Comparison of ENCODE assay signal across 25 cellular contexts in the genomic region with DNA sequence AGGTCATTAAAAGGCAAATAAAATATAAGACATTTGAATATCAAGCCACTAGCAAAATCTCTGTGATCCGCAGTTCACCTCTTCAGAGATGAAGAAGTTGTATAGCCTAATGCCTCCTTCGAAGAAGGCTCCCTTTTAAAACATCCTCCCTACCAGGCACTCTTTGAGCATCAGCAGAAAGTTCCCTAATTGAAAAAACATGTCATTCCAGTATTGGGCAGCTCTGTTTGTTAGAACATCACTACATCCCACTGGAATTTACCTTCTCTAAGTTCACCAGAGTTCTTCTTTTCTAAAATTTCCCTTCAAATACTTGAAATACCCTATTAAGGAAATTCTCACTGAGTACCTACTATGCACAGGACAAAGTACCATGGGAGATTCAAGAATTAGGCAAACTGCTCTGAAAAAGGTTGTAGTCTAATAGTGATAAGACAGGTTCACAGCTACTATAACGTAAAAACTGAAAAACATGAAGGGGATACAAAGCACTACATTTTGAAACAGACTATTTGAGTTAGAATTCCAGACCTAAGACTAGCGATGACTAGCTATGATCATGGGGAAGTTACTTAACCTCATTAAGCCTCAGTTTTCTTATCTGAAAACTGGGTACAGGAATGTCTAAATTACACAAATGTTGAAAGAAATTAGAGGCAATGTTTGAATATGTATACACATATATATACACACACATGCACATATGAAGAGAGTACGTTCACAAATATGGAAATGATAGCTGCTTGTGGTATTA.
"Had no signal": no experiment of that assay in that cellular context is flagged by ENCODE, and none has a peak within 500 bp of the region (broad histone marks: within the 10 kb centered on the region; RNA-seq: fewer than 3 reads in every experiment).

No MANE protein-coding gene starts in this region.

- H3K9me3 ChIP-seq: colonic mucosa, heart left ventricle, neutrophil, ovary, prostate gland, uterus had no signal

- H3K27me3 Mint-ChIP-seq: activated B cell treated with CpG ODN at 0.5 μM for 24 hours; activated CD4-positive, alpha-beta memory T cell treated with anti-CD3 and anti-CD28 coated beads for 36 hours; effector memory CD8-positive, alpha-beta T cell had no signal

- H3K4me1 Mint-ChIP-seq: nephron had no signal

- H3K36me3 Mint-ChIP-seq: activated CD4-positive, alpha-beta memory T cell treated with anti-CD3 and anti-CD28 coated beads for 36 hours; activated naive CD4-positive, alpha-beta T cell treated with anti-CD3 and anti-CD28 coated beads, Interleukin-2, amount 50 U/mL, for 72 hours had no signal

- FAIRE-seq: bronchial epithelial cell, endothelial cell of umbilical vein had no signal

- H3K27ac ChIP-seq: colonic mucosa, neutrophil, ovary, prostate gland had no signal

- H3K4me3 ChIP-seq: colonic mucosa, dorsolateral prefrontal cortex, heart left ventricle, ovary, prostate gland, uterus had no signal

- H3K36me3 ChIP-seq: colonic mucosa, neutrophil, ovary, prostate gland, uterus had no signal

- DNase-seq: activated B cell treated with CpG ODN at 0.5 μM for 24 hours; activated CD4-positive, alpha-beta memory T cell treated with anti-CD3 and anti-CD28 coated beads for 36 hours; activated CD4-positive, alpha-beta T cell treated with anti-CD3 and anti-CD28 coated beads for 4 hours; activated gamma-delta T cell treated with Interleukin-2 at 50 U/mL for 16 hours; amniotic stem cell; colonic mucosa; dorsolateral prefrontal cortex; effector memory CD8-positive, alpha-beta T cell; heart left ventricle; islet precursor cell; left cardiac atrium; mesenchymal stem cell; ovary; stimulated activated CD4-positive, alpha-beta T cell treated with anti-CD3 and anti-CD28 coated beads, Interleukin-4, amount 100 ng/mL, for 4 hours; T-helper 17 cell; trophoblast cell; uterus had no signal

- H3K27ac Mint-ChIP-seq: activated B cell treated with CpG ODN at 0.5 μM for 24 hours; activated CD4-positive, alpha-beta memory T cell treated with anti-CD3 and anti-CD28 coated beads for 36 hours; activated T-helper 1 cell treated with anti-CD3 and anti-CD28 coated beads, Interleukin-12 subunit alpha, Interleukin-12 subunit beta, Interleukin-2, Interleukin-4 antibody, amounts not matched to agents 30 ng/mL and 10 ng/mL and 1 ng/mL, durations not matched to agents 14 hours and 24 hours and 36 hours; effector memory CD8-positive, alpha-beta T cell; nephron had no signal

- H3K4me3 Mint-ChIP-seq: activated B cell treated with CpG ODN at 0.5 μM for 24 hours; activated CD4-positive, alpha-beta memory T cell treated with anti-CD3 and anti-CD28 coated beads for 36 hours; activated T-helper 1 cell treated with anti-CD3 and anti-CD28 coated beads, Interleukin-12 subunit alpha, Interleukin-12 subunit beta, Interleukin-2, Interleukin-4 antibody, amounts not matched to agents 30 ng/mL and 10 ng/mL and 1 ng/mL, durations not matched to agents 14 hours and 24 hours and 36 hours; effector memory CD8-positive, alpha-beta T cell; nephron; T-helper 17 cell had no signal

- H3K4me1 ChIP-seq: colonic mucosa, prostate gland, uterus had no signal

- ATAC-seq: effector memory CD8-positive, alpha-beta T cell; esophagus mucosa; heart left ventricle; left cardiac atrium; T-helper 17 cell had no signal

- H3K27me3 ChIP-seq: colonic mucosa, dorsolateral prefrontal cortex, heart left ventricle, neutrophil, ovary, uterus had no signal

- H3K9me3 Mint-ChIP-seq: activated B cell treated with CpG ODN at 0.5 μM for 24 hours; activated CD4-positive, alpha-beta memory T cell treated with anti-CD3 and anti-CD28 coated beads for 36 hours; activated T-helper 1 cell treated with anti-CD3 and anti-CD28 coated beads, Interleukin-12 subunit alpha, Interleukin-12 subunit beta, Interleukin-2, Interleukin-4 antibody, amounts not matched to agents 30 ng/mL and 10 ng/mL and 1 ng/mL, durations not matched to agents 14 hours and 24 hours and 36 hours; effector memory CD8-positive, alpha-beta T cell; nephron had no signal
